ENCODE assay signal across 8 cellular contexts in the genomic region with DNA sequence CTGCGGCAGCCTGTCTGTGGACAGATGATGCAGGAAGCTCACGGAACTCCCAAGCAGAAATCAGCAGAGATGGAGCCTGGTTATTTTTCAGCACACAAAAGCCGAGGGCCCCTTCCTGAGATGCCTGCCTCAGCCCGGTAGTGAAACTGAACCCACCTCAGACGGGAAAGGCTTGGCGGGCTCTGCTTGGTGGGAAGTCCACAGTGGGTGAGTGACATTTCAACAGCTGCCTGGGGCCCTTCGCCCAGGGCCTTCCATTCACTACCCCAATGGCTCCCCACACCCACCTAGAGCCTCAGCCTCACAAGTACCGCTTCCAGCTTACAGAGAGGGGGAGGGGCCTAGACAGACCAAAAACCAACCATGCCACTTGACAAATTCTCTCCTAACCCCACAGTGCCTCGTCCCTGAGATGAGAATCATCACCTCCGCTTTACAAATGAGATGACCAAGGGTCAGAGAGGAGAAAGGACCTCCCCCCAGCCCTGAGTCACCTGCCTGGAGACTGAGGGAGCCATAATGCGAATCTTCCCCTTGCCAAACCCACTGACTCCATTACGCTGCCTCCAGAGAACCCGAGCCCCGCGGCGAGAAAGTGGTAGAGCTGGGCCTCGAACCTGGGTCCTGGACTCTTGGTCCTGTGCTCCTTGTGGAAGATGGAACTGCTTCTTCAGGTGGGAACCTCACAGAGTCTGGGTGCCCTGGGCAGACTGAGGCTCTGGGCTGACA. TPM values are rescaled to one million over a fixed set of nuclear protein-coding genes. Genes with fewer than 3 reads are reported as not detected.
DNase-seq lines count a peak whose midpoint lies in the region; ATAC-seq and TF ChIP-seq lines count a peak whose summit lies in the region.

No MANE protein-coding gene starts in this region.

- H3K9me2 ChIP-seq in MM.1S (replicated peaks; ENCODE audit: insufficient read depth, low read length) = no peaks in the 10 kb centered on the region

- H2AFZ ChIP-seq in MM.1S (ENCODE audit: low read length) = no peak overlapping the region; the same call in 1 of the 2 replicates
- peak overlapping the region; percentile 46 for H2AFZ ChIP-seq in neuronal stem cell (ENCODE audit: low read length)

- DNase-seq in cardiac muscle cell (ENCODE audit: low read depth in 1 of 2, low spot score in 1 of 2) = no peak
- no peak for DNase-seq in left cardiac atrium
- DNase-seq in MM.1S = peak; percentile 85
- DNase-seq in activated naive CD4-positive, alpha-beta T cell treated with Interleukin-2 at 50 U/mL for 16 hours = peak; percentile 82
- no peak for DNase-seq in neuronal stem cell (ENCODE audit: low spot score)
- no peak for DNase-seq in upper lobe of right lung
- DNase-seq in NCI-H2029 (lab: John Stamatoyannopoulos, UW) = no peak
- DNase-seq in posterior vena cava (ENCODE audit: low spot score) = no peak

- no peak overlapping the region for H3K23ac ChIP-seq in neuronal stem cell (ENCODE audit: low read depth, low read length, poor library complexity)

- H3K79me1 ChIP-seq in neuronal stem cell (ENCODE audit: low read depth, low read length) = no peaks in the 10 kb centered on the region

- no peaks in the 10 kb centered on the region for H3K36me3 ChIP-seq in cardiac muscle cell
- no peaks in the 10 kb centered on the region for H3K36me3 ChIP-seq in MM.1S (replicated peaks; ENCODE audit: insufficient read depth, low read length)
- no peaks in the 10 kb centered on the region for H3K36me3 ChIP-seq in neuronal stem cell (replicated peaks in 1 of 2; ENCODE audit: control insufficient read depth in 2 of 2, insufficient read depth in 2 of 2, low read length in 2 of 2)
- H3K36me3 ChIP-seq in upper lobe of right lung = no peaks in the 10 kb centered on the region

- no peak overlapping the region for H4K91ac ChIP-seq in neuronal stem cell (ENCODE audit: low read depth, low read length, poor library complexity)

- H3F3A ChIP-seq in MM.1S (ENCODE audit: insufficient read depth, low read length) = peaks cover 50% of the 10 kb centered on the region

- intact Hi-C loops in left cardiac atrium (cut with DNase I) = no loop called here
- intact Hi-C loops in upper lobe of right lung (cut with DNase I) = no loop called here
- intact Hi-C loops in posterior vena cava (cut with DNase I) = no loop called here

- H3K14ac ChIP-seq in neuronal stem cell (ENCODE audit: low read length) = no peak overlapping the region

- no CpG with 5 or more reads among the region's 17 CpGs for WGBS in neuronal stem cell (ENCODE audit: extremely low coverage in 2 of 2, insufficient read length in 2 of 2, insufficient replicate concordance in 1 of 2), 2 donors

- H3K9ac ChIP-seq in MM.1S (ENCODE audit: low read length) (peak overlapping the region; percentile 98), neuronal stem cell (ENCODE audit: low read depth, low read length, poor library complexity) (no peak overlapping the region)

- H4K20me1 ChIP-seq in MM.1S (ENCODE audit: insufficient read depth, low read length) = no peaks in the 10 kb centered on the region

- peak overlapping the region; percentile 32 for H2BK5ac ChIP-seq in neuronal stem cell (ENCODE audit: low read length)

- H3K4me2 ChIP-seq in MM.1S (ENCODE audit: low read depth, low read length) = peak overlapping the region; percentile 99
- H3K4me2 ChIP-seq in neuronal stem cell (ENCODE audit: insufficient read depth, low read length, poor library complexity, severe bottlenecking) = no peak overlapping the region

- no peak overlapping the region for H2BK15ac ChIP-seq in neuronal stem cell (ENCODE audit: low read length)

- H3K27me3 ChIP-seq in cardiac muscle cell (no peaks in the 10 kb centered on the region), MM.1S (replicated peaks; ENCODE audit: insufficient read depth, low read length) (no peaks in the 10 kb centered on the region), neuronal stem cell (ENCODE audit: control insufficient read depth in 3 of 3, insufficient read depth in 3 of 3, low read depth in 1 of 3, low read length in 3 of 3) (peaks cover 0 to 22% (median 0%) of the 10 kb centered on the region in 3 experiments), upper lobe of right lung (no peaks in the 10 kb centered on the region)

- H2BK12ac ChIP-seq in neuronal stem cell (ENCODE audit: low read length) = no peak overlapping the region

- peaks cover 53% of the 10 kb centered on the region for H3K79me2 ChIP-seq in MM.1S (ENCODE audit: low read length)

- H3K9me3 ChIP-seq in cardiac muscle cell (ENCODE audit: low read depth) = no peaks in the 10 kb centered on the region
- no peaks in the 10 kb centered on the region for H3K9me3 ChIP-seq in MM.1S (replicated peaks; ENCODE audit: insufficient read depth, low read length)
- H3K9me3 ChIP-seq in neuronal stem cell (replicated peaks in 1 of 2; ENCODE audit: control insufficient read depth in 2 of 2, insufficient read depth in 1 of 2, low read depth in 1 of 2, low read length in 2 of 2) = no peaks in the 10 kb centered on the region
- no peaks in the 10 kb centered on the region for H3K9me3 ChIP-seq in upper lobe of right lung

- peak overlapping the region; percentile 69 for H3K18ac ChIP-seq in neuronal stem cell (ENCODE audit: low read length)

- H3K4me3 ChIP-seq in cardiac muscle cell (no peak overlapping the region), MM.1S (ENCODE audit: low read length) (peak overlapping the region; percentile 77), neuronal stem cell (ENCODE audit: low read length in 2 of 2) (no peak overlapping the region), upper lobe of right lung (peak overlapping the region; percentile 19)

- ATAC-seq in left cardiac atrium (no peak), upper lobe of right lung (no peak)

- H2BK120ac ChIP-seq in neuronal stem cell (ENCODE audit: low read depth, low read length) = no peak overlapping the region

- no peak for TF ChIP-seq CTCF in cardiac muscle cell (IDR thresholded peaks at IDR 0.05; ENCODE audit: low read depth, low read length)
- TF ChIP-seq CTCF in MM.1S (IDR thresholded peaks at IDR 0.05; ENCODE audit: low read length) = no peak
- TF ChIP-seq CTCF in upper lobe of right lung (IDR thresholded peaks at IDR 0.05) = no peak

- H2AK5ac ChIP-seq in neuronal stem cell (ENCODE audit: low read depth, low read length) = peak overlapping the region; percentile 78

- H3K27ac ChIP-seq in cardiac muscle cell (peak overlapping the region; percentile 2), MM.1S (ENCODE audit: low read length) (peak overlapping the region; percentile 100), neuronal stem cell (replicated peaks; ENCODE audit: low read length) (no peak overlapping the region), upper lobe of right lung (peak overlapping the region; percentile 74)

- peaks cover 21% of the 10 kb centered on the region for H3K4me1 ChIP-seq in cardiac muscle cell (ENCODE audit: low read depth)
- peaks cover 48% of the 10 kb centered on the region for H3K4me1 ChIP-seq in MM.1S (ENCODE audit: low read length)
- peaks cover 10 to 20% of the 10 kb centered on the region in 2 donors for H3K4me1 ChIP-seq in neuronal stem cell (ENCODE audit: control insufficient read depth in 2 of 2, insufficient read depth in 1 of 2, low read depth in 1 of 2, low read length in 2 of 2)
- H3K4me1 ChIP-seq in upper lobe of right lung = peaks cover 39% of the 10 kb centered on the region

- H4K8ac ChIP-seq in neuronal stem cell (ENCODE audit: low read depth, low read length) = no peak overlapping the region

- H3K4ac ChIP-seq in neuronal stem cell (ENCODE audit: low read length) = no peak overlapping the region

RNA-seq across cellular contexts. Expression of gene ECE1, which starts 3.4 kb away (rescaled TPM):
- total RNA-seq in cardiac muscle cell = 43.8 and 59.1 TPM in 2 replicates
- polyA plus RNA-seq in cardiac muscle cell = 42.4 and 57.8 TPM in 2 replicates
- total RNA-seq in left cardiac atrium = 100 to 1,000 TPM in 1 of 2 donors, 10 to 100 TPM in 1; 66.2 to 138 TPM
- 10.7 TPM for polyA plus RNA-seq in neuronal stem cell (2013, experiment 1 of 2)
- 10.7 TPM for polyA plus RNA-seq in neuronal stem cell (2013, experiment 2 of 2)
- 108 TPM for total RNA-seq in upper lobe of right lung
- total RNA-seq in posterior vena cava = 100 to 1,000 TPM; 108 to 120 TPM

Comparison
In these comparisons a context has a peak if more than half of its experiments do, and no peak if none do; other contexts are left out.
1. DNase-seq: peak in MM.1S (single experiment) and activated naive CD4-positive, alpha-beta T cell treated with Interleukin-2 at 50 U/mL for 16 hours (single experiment); none in cardiac muscle cell (0 of 2), left cardiac atrium (single experiment), neuronal stem cell (single experiment), upper lobe of right lung (single experiment), NCI-H2029 (single experiment) and posterior vena cava (single experiment).
2. H3K4me3 ChIP-seq: peak in MM.1S (single experiment) and upper lobe of right lung (single experiment); none in cardiac muscle cell (single experiment) and neuronal stem cell (0 of 2).